13 cellular contexts compared by ENCODE assay signal in the genomic region with DNA sequence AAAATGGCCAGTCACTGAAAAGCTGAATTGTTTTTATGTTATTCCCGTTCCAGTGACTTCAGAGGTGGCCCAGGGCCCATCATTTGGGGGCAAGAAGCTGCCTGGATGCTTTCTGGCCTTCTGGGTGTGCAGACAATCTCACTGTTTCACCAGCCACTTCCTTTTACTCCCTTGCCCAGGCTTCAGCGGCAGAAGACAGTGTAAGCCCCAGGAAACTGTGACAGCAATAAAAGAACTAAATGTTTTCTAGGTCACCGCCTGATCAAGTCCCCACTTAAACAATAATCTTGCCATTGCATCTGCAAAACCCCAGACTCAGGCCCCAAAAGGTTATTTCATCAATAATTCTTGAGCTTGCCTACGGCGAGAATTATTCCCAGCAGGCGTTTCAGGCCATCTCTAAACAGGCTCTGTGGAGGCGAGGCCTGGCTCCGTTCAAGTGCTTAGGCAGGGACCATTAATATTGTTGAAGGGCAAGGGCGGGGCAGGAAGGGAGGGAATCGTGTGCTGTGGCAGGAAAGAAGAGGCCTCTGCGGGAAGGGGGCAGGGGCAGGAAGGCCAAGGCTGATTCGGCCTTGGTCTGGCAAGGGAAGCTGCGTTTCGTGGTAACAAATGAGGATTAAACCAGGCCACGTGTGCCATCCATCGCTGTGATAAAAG.
DNase-seq lines count a peak whose midpoint lies in the region; ATAC-seq lines count a peak whose summit lies in the region.
"Had no signal": no experiment of that assay in that cellular context is flagged by ENCODE, and none has a peak within 500 bp of the region (broad histone marks: within the 10 kb centered on the region; RNA-seq: fewer than 3 reads in every experiment).

No MANE protein-coding gene starts in this region.

- ATAC-seq in stimulated activated naive CD8-positive, alpha-beta T cell treated with anti-CD3 and anti-CD28 coated beads, Interleukin-15, amount 100 ng/mL, for 72 hours: no peak

- no peaks in the 10 kb centered on the region for H3K27me3 ChIP-seq in effector memory CD4-positive, alpha-beta T cell (replicated peaks; ENCODE audit: control insufficient read depth, insufficient read depth, low read length, poor library complexity, severe bottlenecking)

- peaks cover 4% of the 10 kb centered on the region for H3K9me3 Mint-ChIP-seq in stimulated activated naive CD8-positive, alpha-beta T cell treated with anti-CD3 and anti-CD28 coated beads, Interleukin-15, Interleukin-2, amounts not matched to agents 100 ng/mL and 50 ng/mL, for 24 hours
- H3K9me3 Mint-ChIP-seq in stimulated activated naive CD8-positive, alpha-beta T cell treated with anti-CD3 and anti-CD28 coated beads, Interleukin-15, amount 100 ng/mL, for 72 hours: no peaks in the 10 kb centered on the region
- H3K9me3 Mint-ChIP-seq in immature natural killer cell: no peaks in the 10 kb centered on the region

- H3K9me3 ChIP-seq in effector memory CD4-positive, alpha-beta T cell (ENCODE audit: control insufficient read depth, low read length): no peaks in the 10 kb centered on the region

- no peak overlapping the region for H3K27ac ChIP-seq in effector memory CD4-positive, alpha-beta T cell (ENCODE audit: insufficient read depth, low read length, poor library complexity, severe bottlenecking)

- no peak for DNase-seq in stimulated activated naive CD8-positive, alpha-beta T cell treated with anti-CD3 and anti-CD28 coated beads, Interleukin-15, amount 100 ng/mL, for 72 hours
- DNase-seq in NCI-H748 (lab: John Stamatoyannopoulos, UW; ENCODE audit: unreplicated experiment): peak; percentile 90
- peak; percentile 15 to 53 (median 32) for DNase-seq in immature natural killer cell
- no peak for DNase-seq in RKO (ENCODE audit: low spot score)
- DNase-seq in 8988T: no peak
- no peak for DNase-seq in amygdala (lab: John Stamatoyannopoulos, UW)
- DNase-seq in effector memory CD4-positive, alpha-beta T cell: no peak
- DNase-seq: aorta, NCI-H2171, occipital lobe, substantia nigra had no signal

- peaks cover 4% of the 10 kb centered on the region for H3K27me3 Mint-ChIP-seq in stimulated activated naive CD8-positive, alpha-beta T cell treated with anti-CD3 and anti-CD28 coated beads, Interleukin-15, Interleukin-2, amounts not matched to agents 100 ng/mL and 50 ng/mL, for 24 hours
- peaks cover 8% of the 10 kb centered on the region for H3K27me3 Mint-ChIP-seq in stimulated activated naive CD8-positive, alpha-beta T cell treated with anti-CD3 and anti-CD28 coated beads, Interleukin-15, amount 100 ng/mL, for 72 hours
- peaks cover 0 to 4% (median 3%) of the 10 kb centered on the region in 3 donors for H3K27me3 Mint-ChIP-seq in immature natural killer cell (ENCODE audit: low read depth in 3 of 3)

- peak overlapping the region; percentile 15 for H3K27ac Mint-ChIP-seq in stimulated activated naive CD8-positive, alpha-beta T cell treated with anti-CD3 and anti-CD28 coated beads, Interleukin-15, Interleukin-2, amounts not matched to agents 100 ng/mL and 50 ng/mL, for 24 hours
- H3K27ac Mint-ChIP-seq in stimulated activated naive CD8-positive, alpha-beta T cell treated with anti-CD3 and anti-CD28 coated beads, Interleukin-15, amount 100 ng/mL, for 72 hours: no peak overlapping the region
- H3K27ac Mint-ChIP-seq in immature natural killer cell: peak overlapping the region; percentile 76 to 95 (median 88)
- H3K27ac Mint-ChIP-seq: memory B cell had no signal

- H3K36me3 ChIP-seq in effector memory CD4-positive, alpha-beta T cell (ENCODE audit: control insufficient read depth, insufficient read depth, low read length): no peaks in the 10 kb centered on the region

- no peaks in the 10 kb centered on the region for H3K36me3 Mint-ChIP-seq in stimulated activated naive CD8-positive, alpha-beta T cell treated with anti-CD3 and anti-CD28 coated beads, Interleukin-15, Interleukin-2, amounts not matched to agents 100 ng/mL and 50 ng/mL, for 24 hours (ENCODE audit: low read depth)
- no peaks in the 10 kb centered on the region for H3K36me3 Mint-ChIP-seq in immature natural killer cell
- H3K36me3 Mint-ChIP-seq: memory B cell had no signal

- H3K4me1 Mint-ChIP-seq in stimulated activated naive CD8-positive, alpha-beta T cell treated with anti-CD3 and anti-CD28 coated beads, Interleukin-15, Interleukin-2, amounts not matched to agents 100 ng/mL and 50 ng/mL, for 24 hours (ENCODE audit: low read depth): peaks cover 8% of the 10 kb centered on the region
- H3K4me1 Mint-ChIP-seq in stimulated activated naive CD8-positive, alpha-beta T cell treated with anti-CD3 and anti-CD28 coated beads, Interleukin-15, amount 100 ng/mL, for 72 hours: no peaks in the 10 kb centered on the region
- peaks cover 36% of the 10 kb centered on the region in 2 donors for H3K4me1 Mint-ChIP-seq in immature natural killer cell
- H3K4me1 Mint-ChIP-seq: memory B cell had no signal

- no peak overlapping the region for H3K4me3 ChIP-seq in effector memory CD4-positive, alpha-beta T cell (ENCODE audit: insufficient read depth, low read depth, low read length, poor library complexity, severe bottlenecking)

- H3K4me1 ChIP-seq in effector memory CD4-positive, alpha-beta T cell (ENCODE audit: control insufficient read depth, insufficient read depth, low read length, poor library complexity, severe bottlenecking): no peaks in the 10 kb centered on the region

- H3K4me3 Mint-ChIP-seq in stimulated activated naive CD8-positive, alpha-beta T cell treated with anti-CD3 and anti-CD28 coated beads, Interleukin-15, Interleukin-2, amounts not matched to agents 100 ng/mL and 50 ng/mL, for 24 hours: no peak overlapping the region
- H3K4me3 Mint-ChIP-seq in stimulated activated naive CD8-positive, alpha-beta T cell treated with anti-CD3 and anti-CD28 coated beads, Interleukin-15, amount 100 ng/mL, for 72 hours: no peak overlapping the region
- peak overlapping the region; percentile 31 to 71 (median 40) for H3K4me3 Mint-ChIP-seq in immature natural killer cell
- H3K4me3 Mint-ChIP-seq: memory B cell had no signal

Comparison
In these comparisons a context has a peak if more than half of its experiments do, and no peak if none do; other contexts are left out.
1. H3K27ac Mint-ChIP-seq: peak in stimulated activated naive CD8-positive, alpha-beta T cell treated with anti-CD3 and anti-CD28 coated beads, Interleukin-15, Interleukin-2, amounts not matched to agents 100 ng/mL and 50 ng/mL, for 24 hours (single experiment) and immature natural killer cell (6 of 6); none in stimulated activated naive CD8-positive, alpha-beta T cell treated with anti-CD3 and anti-CD28 coated beads, Interleukin-15, amount 100 ng/mL, for 72 hours (0 of 2).
2. H3K4me3 Mint-ChIP-seq: peak in immature natural killer cell (5 of 5); none in stimulated activated naive CD8-positive, alpha-beta T cell treated with anti-CD3 and anti-CD28 coated beads, Interleukin-15, Interleukin-2, amounts not matched to agents 100 ng/mL and 50 ng/mL, for 24 hours (single experiment) and stimulated activated naive CD8-positive, alpha-beta T cell treated with anti-CD3 and anti-CD28 coated beads, Interleukin-15, amount 100 ng/mL, for 72 hours (0 of 2).
3. DNase-seq: peak in NCI-H748 (single experiment) and immature natural killer cell (3 of 3); none in stimulated activated naive CD8-positive, alpha-beta T cell treated with anti-CD3 and anti-CD28 coated beads, Interleukin-15, amount 100 ng/mL, for 72 hours (0 of 2), RKO (single experiment), 8988T (single experiment), amygdala (0 of 56) and effector memory CD4-positive, alpha-beta T cell (0 of 3).